Comparison of ENCODE assay signal across 10 cellular contexts in the genomic region with DNA sequence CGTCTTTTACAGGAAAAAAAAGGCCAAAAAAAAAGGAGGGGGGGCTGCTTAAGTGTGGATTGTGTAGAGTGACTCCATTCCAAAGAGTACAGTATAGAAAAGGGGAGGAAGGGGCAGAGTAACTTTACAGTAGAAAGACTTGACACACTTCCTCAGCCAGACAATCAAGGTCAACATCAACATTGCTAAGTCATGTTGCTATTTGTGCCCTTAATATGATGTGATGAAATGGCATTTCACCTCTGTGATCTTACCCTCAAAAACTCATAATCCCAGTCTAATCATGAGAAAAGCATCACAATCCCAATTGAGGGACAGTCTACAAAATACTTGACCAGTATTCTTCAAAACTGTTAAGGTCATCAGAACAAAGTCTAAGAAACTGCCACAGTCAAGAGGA. TPM values are rescaled to one million over a fixed set of nuclear protein-coding genes. Genes with fewer than 3 reads are reported as not detected.
DNase-seq lines count a peak whose midpoint lies in the region; ATAC-seq and TF ChIP-seq lines count a peak whose summit lies in the region.
"Had no signal": no experiment of that assay in that cellular context is flagged by ENCODE, and none has a peak within 500 bp of the region (broad histone marks: within the 10 kb centered on the region; RNA-seq: fewer than 3 reads in every experiment).

No MANE protein-coding gene starts in this region.

- H3K9me3 ChIP-seq in DOHH2 (ENCODE audit: control insufficient read depth, insufficient read depth, low read length) = no peaks in the 10 kb centered on the region
- no peaks in the 10 kb centered on the region for H3K9me3 ChIP-seq in sigmoid colon

- H3K4me1 ChIP-seq in DOHH2 (ENCODE audit: control insufficient read depth, low read length) (peaks cover 48% of the 10 kb centered on the region), sigmoid colon (peaks cover 0 to 42% (median 36%) of the 10 kb centered on the region in 4 donors)

- peak overlapping the region; percentile 89 for H3K4me3 ChIP-seq in DOHH2 (ENCODE audit: low read length)
- H3K4me3 ChIP-seq in sigmoid colon = no peak overlapping the region

- TF ChIP-seq EP300 in sigmoid colon (IDR thresholded peaks at IDR 0.05) = no peak

- WGBS in sigmoid colon, 2 donors = 71 to 81% methylated on average over 1 of the region's 1 CpG

- peak overlapping the region; percentile 97 for H3K4me2 ChIP-seq in DOHH2 (ENCODE audit: low read length)

- ATAC-seq in GM21528 (IDR thresholded peaks at IDR 0.05; ENCODE audit: low FRiP score, unreplicated experiment) (no peak), HG03439 (IDR thresholded peaks at IDR 0.05; ENCODE audit: unreplicated experiment) (no peak), GM18498 (IDR thresholded peaks at IDR 0.05; ENCODE audit: unreplicated experiment) (no peak)

- DNase-seq in NOMO-1 treated with DMSO at 0.1 percent for 48 hours (lab: John Stamatoyannopoulos, UW; ENCODE audit: unreplicated experiment) = peak; percentile 79
- peak; percentile 82 for DNase-seq in dermis blood vessel endothelial cell
- no peak for DNase-seq in sigmoid colon
- no peak for DNase-seq in HK-2 (ENCODE audit: unreplicated experiment)
- DNase-seq: NCI-H526, trophoblast cell had no signal

- H3K9me2 ChIP-seq in DOHH2 (replicated peaks; ENCODE audit: control insufficient read depth, low read length) = no peaks in the 10 kb centered on the region

- peaks cover 50% of the 10 kb centered on the region for H3K79me2 ChIP-seq in DOHH2 (ENCODE audit: control insufficient read depth, low read length)

- H4K20me1 ChIP-seq in DOHH2 (ENCODE audit: control insufficient read depth, insufficient read depth, low read depth, low read length) = peaks cover 9% of the 10 kb centered on the region; the same call in 1 of the 2 replicates

- TF ChIP-seq POLR2A in sigmoid colon (IDR thresholded peaks at IDR 0.05) = no peak

- no peak for TF ChIP-seq CTCF in DOHH2 (IDR thresholded peaks at IDR 0.05; ENCODE audit: low read depth, low read length, poor library complexity, severe bottlenecking)
- TF ChIP-seq CTCF in sigmoid colon (IDR thresholded peaks at IDR 0.05) = no peak

- intact Hi-C loops in sigmoid colon (cut with DNase I) = loop anchor here (2.0 to 10.0 kb wide), 5 partner anchors 38 to 560 kb away; a partner anchor contains a TSS

- peak overlapping the region; percentile 96 for H3K27ac ChIP-seq in DOHH2 (ENCODE audit: low read depth, low read length)
- peak overlapping the region; percentile 96 to 99 (median 98) for H3K27ac ChIP-seq in sigmoid colon

- H3K27me3 ChIP-seq in DOHH2 (ENCODE audit: control insufficient read depth, low read length) (no peaks in the 10 kb centered on the region), sigmoid colon (no peaks in the 10 kb centered on the region)

- H3K36me3 ChIP-seq in DOHH2 (ENCODE audit: control insufficient read depth, low read length) = peaks cover 21% of the 10 kb centered on the region
- H3K36me3 ChIP-seq in sigmoid colon = no peaks in the 10 kb centered on the region

- H3F3A ChIP-seq in DOHH2 (ENCODE audit: control insufficient read depth, insufficient read depth) = peaks cover 17% of the 10 kb centered on the region

RNA-seq across cellular contexts. Expression of a gene that starts 2.1 kb away (rescaled TPM):
- 20.6 and 36.8 TPM in 2 replicates for total RNA-seq in dermis blood vessel endothelial cell
- 10 to 100 TPM; 24.4 to 32.4 (median 25.7) TPM for total RNA-seq in sigmoid colon
- polyA plus RNA-seq in sigmoid colon = 10 to 100 TPM; 23.2 to 30.6 (median 25.4) TPM

RNA-seq across cellular contexts. Expression of a gene that starts 19.5 kb away (rescaled TPM):
- 0.51 and 1.4 TPM in 2 replicates for total RNA-seq in dermis blood vessel endothelial cell
- 1 to 10 TPM in 1 of 4 donors, not detected in 3; 8.9 TPM for total RNA-seq in sigmoid colon
- 100 to 1,000 TPM; 148 to 519 (median 347) TPM for polyA plus RNA-seq in sigmoid colon

Comparison
In these comparisons a context has a peak if more than half of its experiments do, and no peak if none do; other contexts are left out.
1. DNase-seq: peak in NOMO-1 treated with DMSO at 0.1 percent for 48 hours (single experiment) and dermis blood vessel endothelial cell (single experiment); none in sigmoid colon (single experiment) and HK-2 (single experiment).